Comparison of ENCODE assay signal across 8 cellular contexts in the genomic region with DNA sequence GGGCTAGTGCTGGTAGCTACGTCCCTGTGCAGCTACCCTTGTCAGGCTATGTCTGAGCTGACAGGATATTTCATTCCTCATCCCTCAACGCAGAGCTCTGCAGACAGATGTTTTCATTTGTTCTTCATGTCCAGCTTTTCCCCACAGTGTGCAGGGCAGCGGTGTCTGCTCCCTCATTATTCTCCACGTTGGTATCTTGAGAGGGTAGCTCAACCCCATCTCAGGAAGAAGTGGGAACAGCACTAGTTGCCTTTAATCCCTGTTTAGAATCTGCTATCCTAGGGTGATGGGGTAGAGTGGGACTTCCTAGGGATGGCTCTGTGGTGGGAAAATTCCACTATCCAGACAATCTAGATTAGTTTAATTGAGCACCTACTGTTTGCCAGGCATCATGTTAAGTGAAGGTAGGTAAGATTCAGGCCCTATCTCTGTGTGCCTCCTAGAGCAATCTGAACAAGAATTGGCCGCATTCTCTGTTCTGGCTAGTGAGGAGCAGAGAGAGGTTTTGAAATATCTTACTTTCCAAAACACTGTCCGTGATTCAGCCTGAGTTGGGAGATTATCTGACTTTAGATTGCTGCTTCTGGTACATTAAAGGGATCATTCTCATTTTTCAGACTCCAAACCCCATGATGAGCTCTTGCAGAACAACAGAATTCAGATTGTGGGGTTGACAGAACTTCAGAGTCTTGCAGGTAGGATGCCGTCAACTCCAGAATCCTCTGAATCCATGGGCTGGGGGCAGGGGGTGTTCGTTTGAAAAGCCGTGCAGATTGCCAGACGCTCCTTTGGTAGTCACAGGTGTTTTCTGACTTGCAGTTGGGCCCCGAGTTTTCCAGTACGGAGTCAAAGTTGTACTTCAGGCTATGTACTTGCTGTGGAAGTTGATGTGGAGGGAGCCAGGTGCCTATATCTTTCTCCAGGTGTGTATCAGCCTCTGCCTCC. TPM values are rescaled to one million over a fixed set of nuclear protein-coding genes. Genes with fewer than 3 reads are reported as not detected.
DNase-seq lines count a peak whose midpoint lies in the region; ATAC-seq lines count a peak whose summit lies in the region.

No MANE protein-coding gene starts in this region.

- H3K9me3 ChIP-seq in GM23248 (ENCODE audit: low read depth) = no peaks in the 10 kb centered on the region
- no peaks in the 10 kb centered on the region for H3K9me3 ChIP-seq in iPS-15b (ENCODE audit: control insufficient read depth, insufficient read depth, low read length)

- H3K27me3 Mint-ChIP-seq in activated CD8-positive, alpha-beta T cell treated with anti-CD3 and anti-CD28 coated beads, Interleukin-2, amount 10 ng/mL, durations not matched to agents 7 days and 5 days (ENCODE audit: low read depth) = no peaks in the 10 kb centered on the region

- peaks cover 18% of the 10 kb centered on the region for H3F3A ChIP-seq in GM23248 (ENCODE audit: insufficient read depth)

- peak overlapping the region; percentile 95 for H2AFZ ChIP-seq in GM23248

- peak; percentile 56 for DNase-seq in GM23248
- no peak for DNase-seq in activated CD8-positive, alpha-beta T cell treated with anti-CD3 and anti-CD28 coated beads, Interleukin-2, amount 10 ng/mL, durations not matched to agents 7 days and 5 days
- no peak for DNase-seq in stimulated activated naive CD8-positive, alpha-beta T cell treated with anti-CD3 and anti-CD28 coated beads, Interleukin-15, Interleukin-2, amounts not matched to agents 100 U/mL and 50 U/mL, for 24 hours
- DNase-seq in amniotic stem cell (lab: John Stamatoyannopoulos, UW) = no peak
- DNase-seq in NCI-H128 (lab: John Stamatoyannopoulos, UW; ENCODE audit: unreplicated experiment) = no peak
- DNase-seq in NCI-H1105 treated with DMSO at 0.1 percent for 48 hours (lab: John Stamatoyannopoulos, UW) = no peak

- H4K20me1 ChIP-seq in GM23248 (ENCODE audit: insufficient read depth) = no peaks in the 10 kb centered on the region

- H3K4me2 ChIP-seq in GM23248 (ENCODE audit: unreplicated experiment) = peak overlapping the region; percentile 96

- H3K4me1 ChIP-seq in GM23248 (ENCODE audit: insufficient read depth) = peaks cover 19% of the 10 kb centered on the region
- H3K4me1 ChIP-seq in iPS-15b (ENCODE audit: control insufficient read depth, insufficient read depth, low read length) = no peaks in the 10 kb centered on the region

- CTCF ChIA-PET in activated CD8-positive, alpha-beta T cell treated with anti-CD3 and anti-CD28 coated beads, Interleukin-2, amount 10 ng/mL, durations not matched to agents 7 days and 5 days (lab: Charles Lee) = interaction anchor here (0.9 to 3.8 kb wide), 7 partner anchors 10 to 25 kb away, joined by 3 to 18 read pairs (median 4); a partner anchor contains a TSS

- H3K4me3 ChIP-seq in GM23248 (peak overlapping the region; percentile 86), iPS-15b (ENCODE audit: low read depth, low read length) (peak overlapping the region; percentile 88)

- H3K27ac Mint-ChIP-seq in activated CD8-positive, alpha-beta T cell treated with anti-CD3 and anti-CD28 coated beads, Interleukin-2, amount 10 ng/mL, durations not matched to agents 7 days and 5 days = peak overlapping the region; percentile 92

- WGBS in GM23248 (ENCODE audit: low coverage in 1 of 2, low lambda C conversion rate in 2 of 2, missing lambda C conversion rate in 2 of 2), 2 experiments = 45% methylated on average over 12 of the region's 12 CpGs

- POLR2A ChIA-PET in activated CD8-positive, alpha-beta T cell treated with anti-CD3 and anti-CD28 coated beads, Interleukin-2, amount 10 ng/mL, durations not matched to agents 7 days and 5 days (lab: Charles Lee) = interaction anchor here (1.0 to 2.3 kb wide), 3 partner anchors 10 to 40 kb away, joined by 3 to 18 read pairs (median 3); a partner anchor contains a TSS

- H3K27ac ChIP-seq in GM23248 = peak overlapping the region; percentile 88

- peak overlapping the region; percentile 92 for H3K9ac ChIP-seq in GM23248
- peak overlapping the region; percentile 71 for H3K9ac ChIP-seq in iPS-15b (ENCODE audit: low read depth, low read length)

- H3K36me3 Mint-ChIP-seq in activated CD8-positive, alpha-beta T cell treated with anti-CD3 and anti-CD28 coated beads, Interleukin-2, amount 10 ng/mL, durations not matched to agents 7 days and 5 days (ENCODE audit: low read depth) = peaks cover 15% of the 10 kb centered on the region

- H3K4me3 Mint-ChIP-seq in activated CD8-positive, alpha-beta T cell treated with anti-CD3 and anti-CD28 coated beads, Interleukin-2, amount 10 ng/mL, durations not matched to agents 7 days and 5 days = peak overlapping the region; percentile 86

- peaks cover 26% of the 10 kb centered on the region for H3K4me1 Mint-ChIP-seq in activated CD8-positive, alpha-beta T cell treated with anti-CD3 and anti-CD28 coated beads, Interleukin-2, amount 10 ng/mL, durations not matched to agents 7 days and 5 days (ENCODE audit: low read depth)

- no peaks in the 10 kb centered on the region for H3K9me3 Mint-ChIP-seq in activated CD8-positive, alpha-beta T cell treated with anti-CD3 and anti-CD28 coated beads, Interleukin-2, amount 10 ng/mL, durations not matched to agents 7 days and 5 days (ENCODE audit: insufficient read depth)

- H3K79me2 ChIP-seq in GM23248 (ENCODE audit: insufficient read depth) = peaks cover 33% of the 10 kb centered on the region

- no peak for ATAC-seq in activated CD8-positive, alpha-beta T cell treated with anti-CD3 and anti-CD28 coated beads, Interleukin-2, amount 10 ng/mL, durations not matched to agents 7 days and 5 days
- ATAC-seq in stimulated activated naive CD8-positive, alpha-beta T cell treated with anti-CD3 and anti-CD28 coated beads, Interleukin-15, Interleukin-2, amounts not matched to agents 100 U/mL and 50 U/mL, for 24 hours = peak; percentile 6
- ATAC-seq in HG03159 (IDR thresholded peaks at IDR 0.05; ENCODE audit: unreplicated experiment) = no peak

- in situ Hi-C loops in GM23248 (cut with MboI) = no loop called here

- H3K9me2 ChIP-seq in GM23248 (ENCODE audit: insufficient read depth) = no peaks in the 10 kb centered on the region

- no peaks in the 10 kb centered on the region for H3K36me3 ChIP-seq in GM23248 (ENCODE audit: low read depth)
- peaks cover 15% of the 10 kb centered on the region for H3K36me3 ChIP-seq in iPS-15b (ENCODE audit: control insufficient read depth, insufficient read depth, low read length)

- H3K27me3 ChIP-seq in GM23248 (replicated peaks; ENCODE audit: insufficient read depth) (no peaks in the 10 kb centered on the region), iPS-15b (ENCODE audit: control insufficient read depth, insufficient read depth, low read length) (no peaks in the 10 kb centered on the region)

RNA-seq across cellular contexts. Expression of a gene that starts 1.0 kb away (rescaled TPM):
- 34.1 and 36.5 TPM in 2 replicates for total RNA-seq in GM23248 (2014; rRNA removed; shearing (Covaris generic))
- polyA plus RNA-seq in GM23248 (2016; fragmentation: Nextera tagmentation; extraction: Ambion mirVana) = 45.4 and 48.0 TPM in 2 replicates
- 10 to 100 TPM; 23.8 to 25.8 TPM for total RNA-seq in activated CD8-positive, alpha-beta T cell treated with anti-CD3 and anti-CD28 coated beads, Interleukin-2, amount 10 ng/mL, durations not matched to agents 7 days and 5 days

RNA-seq across cellular contexts. Expression of a gene that starts 6.8 kb away (rescaled TPM):
- total RNA-seq in GM23248 (2014; rRNA removed; shearing (Covaris generic)) = not detected in 2 replicates
- not detected in 2 replicates for polyA plus RNA-seq in GM23248 (2016; fragmentation: Nextera tagmentation; extraction: Ambion mirVana)
- total RNA-seq in activated CD8-positive, alpha-beta T cell treated with anti-CD3 and anti-CD28 coated beads, Interleukin-2, amount 10 ng/mL, durations not matched to agents 7 days and 5 days = not detected

RNA-seq across cellular contexts. Expression of a gene that starts 25.0 kb away (rescaled TPM):
- total RNA-seq in GM23248 (2014; rRNA removed; shearing (Covaris generic)) = 11.2 and 12.4 TPM in 2 replicates
- polyA plus RNA-seq in GM23248 (2016; fragmentation: Nextera tagmentation; extraction: Ambion mirVana) = 13.9 and 16.2 TPM in 2 replicates
- total RNA-seq in activated CD8-positive, alpha-beta T cell treated with anti-CD3 and anti-CD28 coated beads, Interleukin-2, amount 10 ng/mL, durations not matched to agents 7 days and 5 days = 10 to 100 TPM; 11.2 to 11.5 TPM

RNA-seq across cellular contexts. Expression of a gene that starts 38.9 kb away (rescaled TPM):
- 33.4 and 61.0 TPM in 2 replicates for total RNA-seq in GM23248 (2014; rRNA removed; shearing (Covaris generic))
- 16.2 and 16.3 TPM in 2 replicates for polyA plus RNA-seq in GM23248 (2016; fragmentation: Nextera tagmentation; extraction: Ambion mirVana)
- 10 to 100 TPM; 15.6 TPM for total RNA-seq in activated CD8-positive, alpha-beta T cell treated with anti-CD3 and anti-CD28 coated beads, Interleukin-2, amount 10 ng/mL, durations not matched to agents 7 days and 5 days
